ENCODE assay signal across 14 cellular contexts in genomic region chr7:30795161-30795943, GRCh38. TPM values are rescaled to one million over a fixed set of nuclear protein-coding genes. Genes with fewer than 3 reads are reported as not detected.
DNase-seq lines count a peak whose midpoint lies in the region; ATAC-seq, FAIRE-seq and TF ChIP-seq lines count a peak whose summit lies in the region.
"Had no signal": no experiment of that assay in that cellular context is flagged by ENCODE, and none has a peak within 500 bp of the region (broad histone marks: within the 10 kb centered on the region; RNA-seq: fewer than 3 reads in every experiment).

No MANE protein-coding gene starts in this region.

- H3K9me3 ChIP-seq in muscle layer of colon (ENCODE audit: low read length) (no peaks in the 10 kb centered on the region), testis (no peaks in the 10 kb centered on the region)
- H3K9me3 ChIP-seq: colonic mucosa, mucosa of descending colon had no signal

- H3K4me3 ChIP-seq in AG10803 (ENCODE audit: low read length) (no peak overlapping the region), muscle layer of colon (ENCODE audit: low read depth in 1 of 2, low read length in 2 of 2) (no peak overlapping the region), testis (no peak overlapping the region)
- H3K4me3 ChIP-seq: colonic mucosa, mucosa of descending colon had no signal

- H3K27ac ChIP-seq in muscle layer of colon (ENCODE audit: low read depth, low read length) (peak overlapping the region; percentile 59), testis (no peak overlapping the region)
- H3K27ac ChIP-seq: colonic mucosa, HL-60 had no signal

- WGBS in testis, 2 donors, result 64 to 75% methylated on average over 2 of the region's 2 CpGs

- no peak for FAIRE-seq in GM12892 (lab: Jason Lieb, UNC)

- H3K27me3 ChIP-seq in muscle layer of colon (ENCODE audit: control insufficient read depth in 1 of 2, insufficient read depth in 2 of 2, low read length in 2 of 2), result no peaks in the 10 kb centered on the region
- no peaks in the 10 kb centered on the region for H3K27me3 ChIP-seq in testis
- H3K27me3 ChIP-seq: colonic mucosa had no signal

- H3K9ac ChIP-seq in muscle layer of colon (ENCODE audit: low read length), result no peak overlapping the region

- TF ChIP-seq CTCF in AG10803 (conservative IDR thresholded peaks at IDR 0.05; ENCODE audit: low read length) (no peak), testis (IDR thresholded peaks at IDR 0.05) (no peak)

- H3K4me1 ChIP-seq in muscle layer of colon (ENCODE audit: insufficient read depth, low read length) (peaks cover 49% of the 10 kb centered on the region), testis (peaks cover 11% of the 10 kb centered on the region)

- H3K36me3 ChIP-seq in muscle layer of colon (ENCODE audit: insufficient read depth, low read length) (peaks cover 6% of the 10 kb centered on the region), testis (ENCODE audit: low read depth, missing control alignments) (no peaks in the 10 kb centered on the region)
- H3K36me3 ChIP-seq: colonic mucosa had no signal

- DNase-seq in AG10803 (ENCODE audit: low read depth) (peak; percentile 47), RPMI7951 (ENCODE audit: low read depth) (peak; percentile 53), GM12892 (ENCODE audit: insufficient read length) (no peak), testis (no peak)
- DNase-seq: activated gamma-delta T cell treated with Interleukin-2 at 50 U/mL for 16 hours; CD4-positive, alpha-beta T cell; colonic mucosa; mucosa of descending colon; NCI-H1436 treated with DMSO at 0.1 percent for 48 hours had no signal

- TF ChIP-seq POLR2A in GM12892 (IDR thresholded peaks at IDR 0.05; ENCODE audit: low read depth, low read length), result no peak
- TF ChIP-seq POLR2A in testis (IDR thresholded peaks at IDR 0.05), result no peak

- intact Hi-C loops in testis (cut with DNase I; ENCODE audit: low total_unique reads), result no loop called here

- ATAC-seq in GM19043 (IDR thresholded peaks at IDR 0.05; ENCODE audit: low read depth, unreplicated experiment) (peak; percentile 17), HG03571 (IDR thresholded peaks at IDR 0.05; ENCODE audit: unreplicated experiment) (no peak), GM18870 (IDR thresholded peaks at IDR 0.05; ENCODE audit: unreplicated experiment) (no peak)
- ATAC-seq: mucosa of descending colon had no signal

RNA-seq across cellular contexts. Expression of gene MINDY4, which starts 24.1 kb away (rescaled TPM):
- total RNA-seq in RPMI7951 (2014; rRNA removed; shearing (Covaris generic)), result 26.4 and 27.0 TPM in 2 replicates
- polyA plus RNA-seq in GM12892 (2012; ENCODE audit: missing spikeins), result 0.49 TPM
- 10 to 100 TPM; 47.6 to 51.7 TPM for total RNA-seq in testis
- polyA plus RNA-seq in testis (ENCODE audit: insufficient read depth, low read depth, low replicate concordance), result 25.3 TPM

RNA-seq across cellular contexts. Expression of gene INMT, which starts 43.4 kb away (rescaled TPM):
- 79.9 and 94.1 TPM in 2 replicates for total RNA-seq in RPMI7951 (2014; rRNA removed; shearing (Covaris generic))
- polyA plus RNA-seq in GM12892 (2012; ENCODE audit: missing spikeins), result not detected
- total RNA-seq in testis, result 10 to 100 TPM; 41.2 to 68.4 TPM
- 31.8 TPM for polyA plus RNA-seq in testis (ENCODE audit: insufficient read depth, low read depth, low replicate concordance)

Comparison
In these comparisons a context has a peak if more than half of its experiments do, and no peak if none do; other contexts are left out.
1. DNase-seq: peak in AG10803 (single experiment) and RPMI7951 (single experiment); none in GM12892 (single experiment) and testis (single experiment).